1 cellular context compared by ENCODE assay signal in genomic region chr4:33073811-33074210, GRCh38.
TF ChIP-seq lines count a peak whose summit lies in the region.

No MANE protein-coding gene starts in this region.

TF ChIP-seq in IMR-90, 13 proteins besides CTCF, POLR2A, EP300 and RAD21 (continued from another document):
- TF ChIP-seq MAZ (IDR thresholded peaks at IDR 0.05; ENCODE audit: borderline replicate concordance, low read depth, low read length), result peak; percentile 79; the same call in 1 of the 2 replicates
